ENCODE assay signal across 8 cellular contexts in genomic region chr16:19522369-19523159, GRCh38. TPM values are rescaled to one million over a fixed set of nuclear protein-coding genes. Genes with fewer than 3 reads are reported as not detected.
A peak's percentile ranks its signal among the peaks of the same experiment; 100 is the strongest.
DNase-seq lines count a peak whose midpoint lies in the region; ATAC-seq and TF ChIP-seq lines count a peak whose summit lies in the region.

No MANE protein-coding gene starts in this region.

- H3K9me3 Mint-ChIP-seq in activated naive CD4-positive, alpha-beta T cell treated with anti-CD3 and anti-CD28 coated beads, Interleukin-2, amount 50 U/mL, for 72 hours: no peaks in the 10 kb centered on the region
- no peaks in the 10 kb centered on the region for H3K9me3 Mint-ChIP-seq in memory B cell

- DNase-seq in left ventricle myocardium inferior (no peak), left cardiac atrium (no peak), memory B cell (ENCODE audit: low spot score in 2 of 2) (no peak), NCI-H226 (no peak)
- no peak for DNase-seq in activated naive CD4-positive, alpha-beta T cell treated with anti-CD3 and anti-CD28 coated beads, Interleukin-2, amount 50 U/mL, for 72 hours (ENCODE audit: low spot score in 2 of 2)
- no peak for DNase-seq in activated CD8-positive, alpha-beta memory T cell treated with anti-CD3 and anti-CD28 coated beads, Interleukin-2, amount 50 U/mL, for 4 hours

- H3K27ac ChIP-seq in left ventricle myocardium inferior (replicated peaks): peak overlapping the region; percentile 93
- no peak overlapping the region for H3K27ac ChIP-seq in urinary bladder (ENCODE audit: low read depth)

- H3K27ac Mint-ChIP-seq in activated naive CD4-positive, alpha-beta T cell treated with anti-CD3 and anti-CD28 coated beads, Interleukin-2, amount 50 U/mL, for 72 hours: peak overlapping the region; percentile 81 to 96
- H3K27ac Mint-ChIP-seq in memory B cell: peak overlapping the region; percentile 93

- 56% methylated on average over 8 of the region's 8 CpGs for WGBS in urinary bladder

- H3K4me3 Mint-ChIP-seq in memory B cell: peak overlapping the region; percentile 96

- intact Hi-C loops in left ventricle myocardium inferior (cut with micrococcal nuclease) (no loop called here), left cardiac atrium (cut with DNase I) (no loop called here)

- no peaks in the 10 kb centered on the region for H3K27me3 ChIP-seq in left ventricle myocardium inferior (ENCODE audit: low read depth)

- H3K27me3 Mint-ChIP-seq in memory B cell: no peaks in the 10 kb centered on the region

- peaks cover 12 to 26% of the 10 kb centered on the region in 2 donors for H3K36me3 Mint-ChIP-seq in activated naive CD4-positive, alpha-beta T cell treated with anti-CD3 and anti-CD28 coated beads, Interleukin-2, amount 50 U/mL, for 72 hours
- peaks cover 4% of the 10 kb centered on the region for H3K36me3 Mint-ChIP-seq in memory B cell

- peaks cover 73% of the 10 kb centered on the region for H3K4me1 ChIP-seq in left ventricle myocardium inferior
- no peaks in the 10 kb centered on the region for H3K4me1 ChIP-seq in urinary bladder (ENCODE audit: insufficient read depth)

- no peak for TF ChIP-seq CTCF in left ventricle myocardium inferior (IDR thresholded peaks at IDR 0.05; ENCODE audit: borderline replicate concordance)

- peak overlapping the region; percentile 87 for H3K4me3 ChIP-seq in left ventricle myocardium inferior
- H3K4me3 ChIP-seq in urinary bladder (ENCODE audit: low read depth, low read length): peak overlapping the region; percentile 71

- H3K4me1 Mint-ChIP-seq in memory B cell: peaks cover 31% of the 10 kb centered on the region

- ATAC-seq in left cardiac atrium (no peak), memory B cell (ENCODE audit: low read depth) (no peak), HG03521 (IDR thresholded peaks at IDR 0.05; ENCODE audit: unreplicated experiment) (no peak)
- ATAC-seq in activated naive CD4-positive, alpha-beta T cell treated with anti-CD3 and anti-CD28 coated beads, Interleukin-2, amount 50 U/mL, for 72 hours: no peak

- H3K36me3 ChIP-seq in left ventricle myocardium inferior (no peaks in the 10 kb centered on the region), urinary bladder (ENCODE audit: insufficient read depth) (no peaks in the 10 kb centered on the region)

- H3K9me3 ChIP-seq in left ventricle myocardium inferior (replicated peaks): no peaks in the 10 kb centered on the region

RNA-seq across cellular contexts. Expression of gene GDE1, which starts 0.7 kb away (rescaled TPM):
- total RNA-seq in left ventricle myocardium inferior: 126 TPM
- 10 to 100 TPM; 93.7 to 96.3 TPM for total RNA-seq in left cardiac atrium
- 10 to 100 TPM; 16.8 to 29.6 TPM for total RNA-seq in activated naive CD4-positive, alpha-beta T cell treated with anti-CD3 and anti-CD28 coated beads, Interleukin-2, amount 50 U/mL, for 72 hours
- total RNA-seq in urinary bladder: 54.8 TPM
- 73.9 TPM for polyA plus RNA-seq in urinary bladder

RNA-seq across cellular contexts. Expression of gene CCP110, which starts 1.2 kb away (rescaled TPM):
- total RNA-seq in left ventricle myocardium inferior: 8.4 TPM
- total RNA-seq in left cardiac atrium: 1 to 10 TPM; 7.9 to 9.3 TPM
- 10 to 100 TPM; 29.3 to 49.7 TPM for total RNA-seq in activated naive CD4-positive, alpha-beta T cell treated with anti-CD3 and anti-CD28 coated beads, Interleukin-2, amount 50 U/mL, for 72 hours
- 61.5 TPM for total RNA-seq in urinary bladder
- polyA plus RNA-seq in urinary bladder: 9.6 TPM

RNA-seq across cellular contexts. Expression of gene VPS35L, which starts 32.9 kb away (rescaled TPM):
- total RNA-seq in left ventricle myocardium inferior (23.8 TPM), left cardiac atrium (10 to 100 TPM; 31.3 to 34.3 TPM), urinary bladder (46.3 TPM)
- 10 to 100 TPM; 47.5 to 49.0 TPM for total RNA-seq in activated naive CD4-positive, alpha-beta T cell treated with anti-CD3 and anti-CD28 coated beads, Interleukin-2, amount 50 U/mL, for 72 hours
- polyA plus RNA-seq in urinary bladder: 33.8 TPM
